Comparison of ENCODE assay signal across 8 cellular contexts in genomic region chr6:44237021-44237812, GRCh38. TPM values are rescaled to one million over a fixed set of nuclear protein-coding genes. Genes with fewer than 3 reads are reported as not detected.
DNase-seq lines count a peak whose midpoint lies in the region; ATAC-seq, FAIRE-seq and TF ChIP-seq lines count a peak whose summit lies in the region.

No MANE protein-coding gene starts in this region.

- intact Hi-C loops in activated B cell treated with CpG ODN at 0.5 μM for 24 hours (cut with micrococcal nuclease): loop anchor here (1.0 kb wide), 1 partner anchor 9 kb away; no protein-coding TSS in a partner anchor
- intact Hi-C loops in kidney (cut with DNase I): no loop called here

- H3K9ac ChIP-seq in kidney (ENCODE audit: low read length in 2 of 2): peak overlapping the region; percentile 82 to 93

- no peaks in the 10 kb centered on the region for H3K36me3 ChIP-seq in kidney (ENCODE audit: control insufficient read depth in 1 of 2, insufficient read depth in 2 of 2, low read length in 2 of 2)

- H3K4me3 ChIP-seq in choroid plexus epithelial cell (ENCODE audit: low read depth, low read length) (peak overlapping the region; percentile 81), kidney (ENCODE audit: low read length in 2 of 2) (peak overlapping the region; percentile 69 to 73)

- H3K27me3 Mint-ChIP-seq in activated B cell treated with CpG ODN at 0.5 μM for 24 hours: no peaks in the 10 kb centered on the region

- H3K4me1 ChIP-seq in kidney (ENCODE audit: control insufficient read depth in 1 of 2, insufficient read depth in 1 of 2, low read depth in 1 of 2, low read length in 2 of 2): peaks cover 25 to 27% of the 10 kb centered on the region in 2 donors

- peak overlapping the region; percentile 97 to 98 for H3K27ac ChIP-seq in kidney (ENCODE audit: low read depth in 2 of 2, low read length in 2 of 2)

- POLR2A ChIA-PET in activated B cell treated with CpG ODN at 0.5 μM for 24 hours (lab: Charles Lee): interaction anchor here (0.6 to 3.1 kb wide), 11 partner anchors 8 to 141 kb away, joined by 3 to 43 read pairs (median 5); partner anchors contain the start of genes HSP90AB1, MRPL14, SLC29A1 and SLC35B2

- CTCF ChIA-PET in activated B cell treated with CpG ODN at 0.5 μM for 24 hours (lab: Charles Lee): interaction anchor here (0.6 to 5.1 kb wide), 13 partner anchors 9 to 147 kb away, joined by 3 to 31 read pairs (median 4); partner anchors contain the start of genes HSP90AB1, SLC29A1 and SLC35B2

- peak overlapping the region; percentile 95 for H3K4me3 Mint-ChIP-seq in activated B cell treated with CpG ODN at 0.5 μM for 24 hours

- peaks cover 17% of the 10 kb centered on the region for H3K4me1 Mint-ChIP-seq in activated B cell treated with CpG ODN at 0.5 μM for 24 hours

- ATAC-seq in GM18861 (IDR thresholded peaks at IDR 0.05; ENCODE audit: unreplicated experiment) (peak; percentile 46), HG03135 (IDR thresholded peaks at IDR 0.05; ENCODE audit: unreplicated experiment) (peak; percentile 45), activated B cell treated with CpG ODN at 0.5 μM for 24 hours (ENCODE audit: low read depth) (peak; percentile 81)

- peak; percentile 100 for DNase-seq in A172 (ENCODE audit: low spot score)
- DNase-seq in NCI-H226: peak; percentile 95
- no peak for DNase-seq in activated B cell treated with CpG ODN at 0.5 μM for 24 hours
- DNase-seq in choroid plexus epithelial cell (ENCODE audit: low read depth): peak; percentile 85
- DNase-seq in kidney: peak; percentile 97
- DNase-seq in stimulated activated CD4-positive, alpha-beta T cell treated with anti-CD3 and anti-CD28 coated beads, Interleukin-12 subunit alpha, Interleukin-12 subunit beta, amount 100 ng/mL, for 4 hours: peak; percentile 58

- TF ChIP-seq CTCF in activated B cell treated with CpG ODN at 0.5 μM for 24 hours (IDR thresholded peaks at IDR 0.05): no peak
- TF ChIP-seq CTCF in choroid plexus epithelial cell (conservative IDR thresholded peaks at IDR 0.05; ENCODE audit: low read depth, low read length): no peak
- TF ChIP-seq CTCF in kidney (IDR thresholded peaks at IDR 0.05; ENCODE audit: borderline replicate concordance, extremely low read depth, insufficient read depth): no peak

- H3K27ac Mint-ChIP-seq in activated B cell treated with CpG ODN at 0.5 μM for 24 hours: peak overlapping the region; percentile 90

- peaks cover 2% of the 10 kb centered on the region for H3K36me3 Mint-ChIP-seq in activated B cell treated with CpG ODN at 0.5 μM for 24 hours (ENCODE audit: low read depth)

- H3K9me3 ChIP-seq in kidney (ENCODE audit: control insufficient read depth in 1 of 2, low read length in 2 of 2): no peaks in the 10 kb centered on the region

- H3K9me3 Mint-ChIP-seq in activated B cell treated with CpG ODN at 0.5 μM for 24 hours: no peaks in the 10 kb centered on the region

- no peak for FAIRE-seq in kidney (lab: Jason Lieb, UNC)

RNA-seq across cellular contexts. Expression of gene HSP90AB1, which starts 9.7 kb away (rescaled TPM):
- total RNA-seq in A172 (2014; rRNA removed; shearing (Covaris generic)): 2,477 and 2,544 TPM in 2 replicates
- total RNA-seq in activated B cell treated with CpG ODN at 0.5 μM for 24 hours: 1,222 and 1,311 TPM in 2 replicates
- total RNA-seq in kidney: 551 TPM
- polyA plus RNA-seq in kidney (ENCODE audit: insufficient read depth, low read depth, low replicate concordance): 499 TPM

RNA-seq across cellular contexts. Expression of gene SLC29A1, which starts 13.8 kb away (rescaled TPM):
- 24.7 and 26.2 TPM in 2 replicates for total RNA-seq in A172 (2014; rRNA removed; shearing (Covaris generic))
- 15.0 and 17.3 TPM in 2 replicates for total RNA-seq in activated B cell treated with CpG ODN at 0.5 μM for 24 hours
- 74.6 TPM for total RNA-seq in kidney
- polyA plus RNA-seq in kidney (ENCODE audit: insufficient read depth, low read depth, low replicate concordance): 50.1 TPM

RNA-seq across cellular contexts. Expression of gene SLC35B2, which starts 20.1 kb away (rescaled TPM):
- 112 and 137 TPM in 2 replicates for total RNA-seq in A172 (2014; rRNA removed; shearing (Covaris generic))
- total RNA-seq in activated B cell treated with CpG ODN at 0.5 μM for 24 hours (27.0 and 29.1 TPM in 2 replicates), kidney (45.1 TPM)
- polyA plus RNA-seq in kidney (ENCODE audit: insufficient read depth, low read depth, low replicate concordance): 49.5 TPM

RNA-seq across cellular contexts. Expression of gene MYMX, which starts 20.5 kb away (rescaled TPM):
- total RNA-seq in A172 (2014; rRNA removed; shearing (Covaris generic)): not detected in 2 replicates
- not detected in 2 replicates for total RNA-seq in activated B cell treated with CpG ODN at 0.5 μM for 24 hours
- 1.1 TPM for total RNA-seq in kidney
- polyA plus RNA-seq in kidney (ENCODE audit: insufficient read depth, low read depth, low replicate concordance): 2.2 TPM

RNA-seq across cellular contexts. Expression of gene NFKBIE, which starts 28.1 kb away (rescaled TPM):
- total RNA-seq in A172 (2014; rRNA removed; shearing (Covaris generic)): 22.4 and 33.4 TPM in 2 replicates
- total RNA-seq in activated B cell treated with CpG ODN at 0.5 μM for 24 hours (94.7 and 99.2 TPM in 2 replicates), kidney (19.0 TPM)
- polyA plus RNA-seq in kidney (ENCODE audit: insufficient read depth, low read depth, low replicate concordance): 12.6 TPM
